ENCODE assay signal across 11 cellular contexts in the genomic region with DNA sequence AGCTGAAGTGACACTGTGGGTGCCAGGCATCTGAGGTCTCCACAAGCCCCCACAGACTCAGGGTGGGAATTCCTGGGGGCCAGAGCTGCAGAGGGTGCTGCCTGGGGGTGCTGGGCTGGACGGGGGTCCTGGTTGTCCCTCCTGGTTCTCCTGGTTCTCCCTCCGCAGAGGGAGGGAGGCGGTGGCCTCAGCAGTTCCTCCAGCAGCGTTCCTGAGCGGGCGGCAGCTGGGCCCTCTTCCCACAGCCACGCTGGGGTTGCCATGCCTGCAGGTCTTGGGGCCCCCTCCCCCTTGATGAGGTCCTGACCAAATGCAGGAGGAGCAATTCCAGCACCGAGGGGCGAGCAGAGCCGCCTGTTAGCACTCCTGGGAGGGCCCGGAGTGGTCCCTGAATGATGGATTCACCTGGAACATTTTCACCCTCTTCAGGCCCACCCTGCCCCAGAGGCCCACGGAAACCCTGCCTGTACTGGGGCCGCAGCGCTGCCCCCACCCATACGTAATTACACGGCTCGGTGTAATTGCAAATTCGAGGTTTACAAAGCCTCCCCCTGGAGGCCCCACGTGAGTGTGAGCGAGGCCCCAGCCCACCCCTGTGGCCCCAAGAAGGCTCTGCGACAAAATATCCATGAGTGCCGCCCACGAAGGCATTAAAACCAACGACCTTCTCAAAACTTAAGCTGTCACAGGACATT. TPM values are rescaled to one million over a fixed set of nuclear protein-coding genes. Genes with fewer than 3 reads are reported as not detected.
DNase-seq lines count a peak whose midpoint lies in the region; ATAC-seq and TF ChIP-seq lines count a peak whose summit lies in the region.
"Had no signal": no experiment of that assay in that cellular context is flagged by ENCODE, and none has a peak within 500 bp of the region (broad histone marks: within the 10 kb centered on the region; RNA-seq: fewer than 3 reads in every experiment).

No MANE protein-coding gene starts in this region.

- no peak for DNase-seq in GM06990 (ENCODE audit: extremely low read depth, insufficient read length)
- peak; percentile 54 for DNase-seq in OCI-M1 (lab: John Stamatoyannopoulos, UW)
- peak; percentile 56 to 67 for DNase-seq in erythroblast (lab: John Stamatoyannopoulos, UW)
- peak; percentile 63 for DNase-seq in sciatic nerve (ENCODE audit: low spot score)
- no peak for DNase-seq in central memory CD4-positive, alpha-beta T cell
- no peak for DNase-seq in T1000 (lab: John Stamatoyannopoulos, UW)
- DNase-seq: foreskin melanocyte had no signal

- H3K4me3 ChIP-seq in GM06990 (replicated peaks; ENCODE audit: low read depth, low read length): peak overlapping the region; percentile 45
- H3K4me3 ChIP-seq: body of pancreas had no signal

- H3K36me3 ChIP-seq in GM06990 (ENCODE audit: control insufficient read depth, insufficient read depth, low read length): no peaks in the 10 kb centered on the region

- TF ChIP-seq POLR2A in erythroblast (IDR thresholded peaks at IDR 0.05; ENCODE audit: low read length): no peak

- no peak for TF ChIP-seq CTCF in GM06990 (IDR thresholded peaks at IDR 0.05; ENCODE audit: insufficient read depth, low read length, poor library complexity, severe bottlenecking)

- H3K27me3 ChIP-seq in GM06990 (replicated peaks; ENCODE audit: control insufficient read depth, insufficient read depth, low read length): peaks cover 2% of the 10 kb centered on the region; the same call in 1 of the 2 replicates
- H3K27me3 ChIP-seq: body of pancreas had no signal

- intact Hi-C loops in sciatic nerve (cut with DNase I): loop anchor here (10.0 kb wide), 2 partner anchors 234 to 594 kb away; no protein-coding TSS in a partner anchor

- ATAC-seq in sciatic nerve: no peak
- ATAC-seq in HG02884 (IDR thresholded peaks at IDR 0.05; ENCODE audit: unreplicated experiment): no peak
- ATAC-seq: body of pancreas had no signal

RNA-seq across cellular contexts. Expression of a gene that starts 0.6 kb away (rescaled TPM):
- total RNA-seq in sciatic nerve: 3.1 TPM
- total RNA-seq: myocyte, NCI-H460 had no signal

RNA-seq across cellular contexts. Expression of a gene that starts 0.7 kb away (rescaled TPM):
- 7.3 TPM for total RNA-seq in sciatic nerve
- total RNA-seq: myocyte, NCI-H460 had no signal

RNA-seq across cellular contexts. Expression of a gene that starts 30.7 kb away (rescaled TPM):
- total RNA-seq in sciatic nerve: 0.80 TPM
- total RNA-seq: myocyte, NCI-H460 had no signal

Comparison
In these comparisons a context has a peak if more than half of its experiments do, and no peak if none do; other contexts are left out.
1. DNase-seq: peak in OCI-M1 (single experiment), erythroblast (2 of 2) and sciatic nerve (single experiment); none in GM06990 (single experiment), central memory CD4-positive, alpha-beta T cell (single experiment) and T1000 (single experiment).